8 cellular contexts compared by ENCODE assay signal in the genomic region with DNA sequence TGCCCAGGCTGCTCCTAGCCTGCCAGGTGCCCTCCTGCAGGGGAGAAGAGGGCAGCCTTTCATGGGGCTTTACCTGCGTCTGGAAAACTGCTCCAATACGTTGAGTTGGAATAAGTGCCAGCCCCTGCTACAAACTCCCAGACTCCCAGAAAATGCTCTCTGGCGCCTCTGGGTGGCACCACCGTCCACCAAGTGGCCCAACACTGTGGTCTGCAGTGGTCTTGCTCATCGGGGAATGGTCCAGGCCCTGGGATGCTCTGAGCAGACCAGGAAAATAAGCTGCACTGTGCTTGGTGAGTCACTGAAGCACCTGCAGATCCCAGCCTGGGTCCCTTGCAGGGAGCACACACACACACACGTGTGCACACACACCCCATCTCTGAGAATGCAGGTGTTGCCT. TPM values are rescaled to one million over a fixed set of nuclear protein-coding genes. Genes with fewer than 3 reads are reported as not detected.
DNase-seq lines count a peak whose midpoint lies in the region; ATAC-seq, FAIRE-seq and TF ChIP-seq lines count a peak whose summit lies in the region.

No MANE protein-coding gene starts in this region.

- H3K9me3 ChIP-seq in astrocyte (ENCODE audit: insufficient read depth, low read depth, low read length) (no peaks in the 10 kb centered on the region), left lung (no peaks in the 10 kb centered on the region)

- peaks cover 18% of the 10 kb centered on the region for H3K4me1 Mint-ChIP-seq in astrocyte (ENCODE audit: low read depth, unreplicated experiment)

- H3K4me3 Mint-ChIP-seq in astrocyte (ENCODE audit: unreplicated experiment): no peak overlapping the region

- no peak overlapping the region for H2AFZ ChIP-seq in astrocyte (ENCODE audit: low read depth, low read length)

- H4K20me1 ChIP-seq in astrocyte (ENCODE audit: insufficient read depth, low read length): peaks cover 45% of the 10 kb centered on the region

- no peak overlapping the region for H3K4me3 ChIP-seq in NB4 (ENCODE audit: low read depth, low read length)
- H3K4me3 ChIP-seq in astrocyte (ENCODE audit: insufficient read depth, low read depth, low read length): no peak overlapping the region
- H3K4me3 ChIP-seq in left lung: no peak overlapping the region

- H3K4me2 ChIP-seq in astrocyte (ENCODE audit: low read length): no peak overlapping the region

- DNase-seq in GM03348 (ENCODE audit: low spot score) (peak; percentile 36), NB4 (ENCODE audit: low read depth) (peak; percentile 52), astrocyte (ENCODE audit: low read depth) (no peak), left lung (no peak), RKO (ENCODE audit: low spot score) (no peak), NCI-H1048 (lab: John Stamatoyannopoulos, UW) (no peak)
- no peak for DNase-seq in NK-92 treated with Interleukin-12 subunit alpha and Interleukin-12 subunit beta, amount 100 ng/mL, for 24 hours (lab: John Stamatoyannopoulos, UW)

- H3K27me3 ChIP-seq in astrocyte (ENCODE audit: insufficient read depth, low read length): no peaks in the 10 kb centered on the region
- no peaks in the 10 kb centered on the region for H3K27me3 ChIP-seq in left lung

- peaks cover 3% of the 10 kb centered on the region for H3K36me3 Mint-ChIP-seq in astrocyte (ENCODE audit: low read depth, unreplicated experiment)

- H3K79me2 ChIP-seq in astrocyte (ENCODE audit: insufficient read depth, low read length): peaks cover 6% of the 10 kb centered on the region

- H3K27ac Mint-ChIP-seq in astrocyte (ENCODE audit: unreplicated experiment): no peak overlapping the region

- no peaks in the 10 kb centered on the region for H3K27me3 Mint-ChIP-seq in astrocyte (ENCODE audit: low read depth, unreplicated experiment)

- TF ChIP-seq CTCF in NB4 (IDR thresholded peaks at IDR 0.05; ENCODE audit: low read depth, low read length) (peak; percentile 57), astrocyte (IDR thresholded peaks at IDR 0.05; ENCODE audit: insufficient read depth, low read depth, low read length) (peak; percentile 58), left lung (IDR thresholded peaks at IDR 0.05) (peak in 1 of 2 donors; percentile 35)

- intact Hi-C loops in left lung (cut with DNase I): loop anchor here in 1 of 2 donors (10.0 kb wide), 1 partner anchor 67 kb away; no protein-coding TSS in a partner anchor

- H3K27ac ChIP-seq in astrocyte (ENCODE audit: low read depth, low read length) (no peak overlapping the region), left lung (no peak overlapping the region)

- H3K4me1 ChIP-seq in astrocyte (ENCODE audit: insufficient read depth, low read length): no peaks in the 10 kb centered on the region
- H3K4me1 ChIP-seq in left lung: peaks cover 22 to 47% of the 10 kb centered on the region in 2 donors

- no peak for FAIRE-seq in astrocyte (lab: Jason Lieb, UNC)

- peak; percentile 34 for ATAC-seq in left lung
- no peak for ATAC-seq in GM21447 (IDR thresholded peaks at IDR 0.05; ENCODE audit: unreplicated experiment)

- no peak overlapping the region for H3K9ac ChIP-seq in astrocyte (ENCODE audit: low read length)

- H3K36me3 ChIP-seq in astrocyte (ENCODE audit: insufficient read depth, low read length) (no peaks in the 10 kb centered on the region), left lung (peaks cover 0 to 13% of the 10 kb centered on the region in 2 donors)

- no peak for TF ChIP-seq POLR2A in NB4 (IDR thresholded peaks at IDR 0.05; ENCODE audit: extremely low read depth, insufficient read length)

- no peaks in the 10 kb centered on the region for H3K9me3 Mint-ChIP-seq in astrocyte (ENCODE audit: unreplicated experiment)

RNA-seq across cellular contexts. Expression of a gene that starts 20.8 kb away (rescaled TPM):
- 56.9 and 64.7 TPM in 2 replicates for total RNA-seq in astrocyte
- 10 to 100 TPM; 22.2 to 27.0 TPM for total RNA-seq in left lung

RNA-seq across cellular contexts. Expression of a gene that starts 38.3 kb away (rescaled TPM):
- 0.20 and 0.38 TPM in 2 replicates for total RNA-seq in astrocyte
- total RNA-seq in left lung: under 1 TPM; 0.17 to 0.18 TPM

RNA-seq across cellular contexts. Expression of a gene that starts 41.6 kb away (rescaled TPM):
- total RNA-seq in astrocyte: 53.1 and 64.9 TPM in 2 replicates
- 10 to 100 TPM; 50.8 to 51.5 TPM for total RNA-seq in left lung

RNA-seq across cellular contexts. Expression of a gene that starts 43.4 kb away (rescaled TPM):
- total RNA-seq in astrocyte (28.5 and 31.2 TPM in 2 replicates), left lung (10 to 100 TPM; 31.4 to 36.5 TPM)

Comparison
In these comparisons a context has a peak if more than half of its experiments do, and no peak if none do; other contexts are left out.
1. DNase-seq: peak in GM03348 (single experiment) and NB4 (single experiment); none in astrocyte (single experiment), left lung (0 of 2), RKO (single experiment), NK-92 treated with Interleukin-12 subunit alpha and Interleukin-12 subunit beta, amount 100 ng/mL, for 24 hours (single experiment) and NCI-H1048 (single experiment).